ENCODE assay signal across 14 cellular contexts in the genomic region with DNA sequence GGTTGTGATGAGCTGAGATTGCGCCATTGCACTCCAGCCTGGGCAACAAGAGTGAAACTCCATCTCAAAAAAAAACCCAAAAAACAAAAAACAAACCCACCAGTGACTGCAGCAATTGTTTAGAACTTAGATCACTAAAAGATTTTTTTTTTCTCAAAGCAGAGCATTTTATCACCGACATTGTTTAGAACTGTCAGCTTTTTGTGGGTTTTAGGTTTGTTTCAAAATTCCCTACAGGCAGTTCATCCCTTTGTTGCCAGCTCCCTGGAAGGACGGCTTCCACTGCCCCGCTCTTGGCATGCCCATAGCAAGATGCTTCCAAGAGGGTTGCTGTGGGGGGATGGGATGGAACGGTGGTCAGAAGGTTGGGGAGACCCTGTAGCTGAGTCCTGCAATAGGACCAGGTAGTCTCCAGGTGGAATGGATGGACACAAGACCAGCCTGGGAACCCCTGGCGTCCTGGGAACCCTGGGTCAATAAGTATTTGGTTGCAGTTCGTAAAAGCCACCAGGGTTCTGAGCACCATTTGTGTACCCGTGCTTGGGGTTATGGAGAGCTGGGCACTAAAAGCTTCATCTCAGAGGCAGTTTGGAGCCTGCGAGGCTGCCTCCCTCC. TPM values are rescaled to one million over a fixed set of nuclear protein-coding genes. Genes with fewer than 3 reads are reported as not detected.
A peak's percentile ranks its signal among the peaks of the same experiment; 100 is the strongest.
DNase-seq lines count a peak whose midpoint lies in the region; ATAC-seq and TF ChIP-seq lines count a peak whose summit lies in the region.
"Had no signal": no experiment of that assay in that cellular context is flagged by ENCODE, and none has a peak within 500 bp of the region (broad histone marks: within the 10 kb centered on the region; RNA-seq: fewer than 3 reads in every experiment).

No MANE protein-coding gene starts in this region.

- DNase-seq in Peyer's patch (peak in 1 of 3 donors; percentile 31), Right ventricle myocardium inferior (ENCODE audit: missing footprints) (no peak), mesenteric fat pad (ENCODE audit: low spot score) (peak; percentile 62), activated gamma-delta T cell (lab: John Stamatoyannopoulos, UW) (no peak), GM13977 (ENCODE audit: low spot score) (no peak)
- DNase-seq: activated CD4-positive, alpha-beta T cell treated with anti-CD3 and anti-CD28 coated beads, Interleukin-2, amount 10 ng/mL, durations not matched to agents 24 days and 14 days; NCI-H1092; NCI-H526 treated with DMSO at 0.1 percent for 48 hours; occipital lobe; SK-N-SH; stimulated activated CD4-positive, alpha-beta T cell treated with anti-CD3 and anti-CD28 coated beads, Interleukin-4, amount 100 ng/mL, for 24 hours had no signal

- H3K4me1 ChIP-seq in Peyer's patch (peaks cover 0 to 12% (median 0%) of the 10 kb centered on the region in 4 donors), urinary bladder (ENCODE audit: insufficient read depth) (no peaks in the 10 kb centered on the region)

- intact Hi-C loops in Right ventricle myocardium inferior (cut with DNase I) = loop anchor here (5.0 kb wide), 1 partner anchor 119 kb away; no protein-coding TSS in a partner anchor

- no peak for TF ChIP-seq CTCF in Peyer's patch (IDR thresholded peaks at IDR 0.05)
- TF ChIP-seq CTCF in GM13977 (IDR thresholded peaks at IDR 0.05; ENCODE audit: extremely low read depth, insufficient read depth, missing control alignments) = no peak

- in situ Hi-C loops in GM13977 (cut with MboI; ENCODE audit: low pct_unique_long_range_greater_than_20kb, low sequenced_read_pairs, unreplicated experiment) = no loop called here

- TF ChIP-seq POLR2A in Peyer's patch (IDR thresholded peaks at IDR 0.05) = no peak

- 37% methylated on average over 9 of the region's 9 CpGs for WGBS in urinary bladder

- no peaks in the 10 kb centered on the region for H3K9me3 ChIP-seq in Peyer's patch
- H3K9me3 ChIP-seq: SK-N-SH had no signal

- no peak overlapping the region for H3K4me3 ChIP-seq in Peyer's patch
- H3K4me3 ChIP-seq in urinary bladder (ENCODE audit: low read depth, low read length) = no peak overlapping the region

- ATAC-seq in Right ventricle myocardium inferior = peak; percentile 11
- ATAC-seq in GM21447 (IDR thresholded peaks at IDR 0.05; ENCODE audit: unreplicated experiment) = no peak

- no peaks in the 10 kb centered on the region for H3K36me3 ChIP-seq in Peyer's patch
- H3K36me3 ChIP-seq in urinary bladder (ENCODE audit: insufficient read depth) = no peaks in the 10 kb centered on the region

- H3K27ac ChIP-seq in Peyer's patch (peak overlapping the region in 3 of 4 donors; percentile 16 to 72 (median 25)), urinary bladder (ENCODE audit: low read depth) (peak overlapping the region; percentile 80)
- H3K27ac ChIP-seq: KMS-11 had no signal

- no peaks in the 10 kb centered on the region for H3K27me3 ChIP-seq in Peyer's patch

RNA-seq across cellular contexts. Expression of a gene that starts 46.7 kb away (rescaled TPM):
- 10 to 100 TPM in 1 of 4 donors, 1 to 10 TPM in 3; 1.1 to 19.8 (median 3.1) TPM for total RNA-seq in Peyer's patch
- 115 TPM for total RNA-seq in Right ventricle myocardium inferior
- 14.2 TPM for total RNA-seq in mesenteric fat pad
- 32.2 TPM for total RNA-seq in urinary bladder
- 36.9 TPM for polyA plus RNA-seq in urinary bladder
